ENCODE assay signal across 8 cellular contexts in genomic region chr19:58400916-58401824, GRCh38. TPM values are rescaled to one million over a fixed set of nuclear protein-coding genes. Genes with fewer than 3 reads are reported as not detected.
A peak's percentile ranks its signal among the peaks of the same experiment; 100 is the strongest.
DNase-seq lines count a peak whose midpoint lies in the region; ATAC-seq and TF ChIP-seq lines count a peak whose summit lies in the region.

No MANE protein-coding gene starts in this region.

- no peaks in the 10 kb centered on the region for H3K9me3 Mint-ChIP-seq in activated naive CD8-positive, alpha-beta T cell treated with anti-CD3 and anti-CD28 coated beads, Interleukin-2, amount 50 U/mL, for 24 hours

- peak overlapping the region; percentile 91 for H3K4me2 ChIP-seq in SU-DHL-6 (ENCODE audit: low read depth, low read length, poor library complexity, severe bottlenecking)
- peak overlapping the region; percentile 99 for H3K4me2 ChIP-seq in parathyroid adenoma (ENCODE audit: low read length)

- H3K27ac Mint-ChIP-seq in activated naive CD8-positive, alpha-beta T cell treated with anti-CD3 and anti-CD28 coated beads, Interleukin-2, amount 50 U/mL, for 24 hours = peak overlapping the region; percentile 92

- H3K27me3 ChIP-seq in SU-DHL-6 (ENCODE audit: low read length) = no peaks in the 10 kb centered on the region
- no peaks in the 10 kb centered on the region for H3K27me3 ChIP-seq in parathyroid adenoma (ENCODE audit: control insufficient read depth, insufficient read depth, low read length)
- peaks cover 21% of the 10 kb centered on the region for H3K27me3 ChIP-seq in transverse colon

- intact Hi-C loops in cardiac septum (cut with DNase I) (no loop called here), transverse colon (cut with DNase I; ENCODE audit: low total_unique reads) (loop anchor here (2.0 kb wide), 1 partner anchor 14 kb away; the partner anchor contains the start of gene RPS5)

- TF ChIP-seq CTCF in GM12873 (IDR thresholded peaks at IDR 0.05; ENCODE audit: insufficient read depth, low read depth, low read length, missing control alignments) (peak; percentile 9), SU-DHL-6 (IDR thresholded peaks at IDR 0.05; ENCODE audit: insufficient read depth, low read length, poor library complexity, severe bottlenecking) (no peak), parathyroid adenoma (IDR thresholded peaks at IDR 0.05) (peak; percentile 18), transverse colon (IDR thresholded peaks at IDR 0.05) (no peak)

- H3K9me3 ChIP-seq in SU-DHL-6 (ENCODE audit: insufficient read depth, low read length) (no peaks in the 10 kb centered on the region), parathyroid adenoma (ENCODE audit: control insufficient read depth, low read length) (no peaks in the 10 kb centered on the region), transverse colon (no peaks in the 10 kb centered on the region)

- H3K36me3 ChIP-seq in SU-DHL-6 (ENCODE audit: low read length) (no peaks in the 10 kb centered on the region), parathyroid adenoma (ENCODE audit: control insufficient read depth, insufficient read depth, low read length) (no peaks in the 10 kb centered on the region), transverse colon (no peaks in the 10 kb centered on the region)

- no peaks in the 10 kb centered on the region for H3K9me2 ChIP-seq in SU-DHL-6 (replicated peaks; ENCODE audit: insufficient read depth, low read length)

- H3K27ac ChIP-seq in SU-DHL-6 (ENCODE audit: low read depth, low read length) (no peak overlapping the region), parathyroid adenoma (peak overlapping the region; percentile 15), transverse colon (peak overlapping the region; percentile 82 to 92 (median 85))

- no peak for TF ChIP-seq EP300 in transverse colon (IDR thresholded peaks at IDR 0.05; ENCODE audit: low read depth)

- H3K79me2 ChIP-seq in SU-DHL-6 (ENCODE audit: insufficient read depth, low read length) (no peaks in the 10 kb centered on the region), parathyroid adenoma (no peaks in the 10 kb centered on the region)

- H3K4me1 ChIP-seq in parathyroid adenoma (no peaks in the 10 kb centered on the region), transverse colon (peaks cover 6 to 22% (median 18%) of the 10 kb centered on the region in 4 donors)

- peaks cover 5% of the 10 kb centered on the region; the same call in 1 of the 2 replicates for H3F3A ChIP-seq in SU-DHL-6 (ENCODE audit: insufficient read depth)

- peak overlapping the region; percentile 87 for H3K4me3 Mint-ChIP-seq in activated naive CD8-positive, alpha-beta T cell treated with anti-CD3 and anti-CD28 coated beads, Interleukin-2, amount 50 U/mL, for 24 hours

- H3K36me3 Mint-ChIP-seq in activated naive CD8-positive, alpha-beta T cell treated with anti-CD3 and anti-CD28 coated beads, Interleukin-2, amount 50 U/mL, for 24 hours (ENCODE audit: low read depth) = peaks cover 3% of the 10 kb centered on the region

- peak overlapping the region; percentile 87 for H2AFZ ChIP-seq in SU-DHL-6 (ENCODE audit: low read depth, low read length, severe bottlenecking)
- H2AFZ ChIP-seq in parathyroid adenoma = peak overlapping the region; percentile 77

- DNase-seq in NCI-H1417 (lab: John Stamatoyannopoulos, UW) (peak; percentile 99 to 100 (median 99)), cardiac septum (ENCODE audit: low spot score) (peak; percentile 98), transverse colon (peak; percentile 99)
- peak; percentile 99 for DNase-seq in activated naive CD8-positive, alpha-beta T cell treated with anti-CD3 and anti-CD28 coated beads, Interleukin-2, amount 50 U/mL, for 24 hours

- no peaks in the 10 kb centered on the region for H4K20me1 ChIP-seq in SU-DHL-6 (ENCODE audit: low read depth, low read length)

- peak; percentile 82 for TF ChIP-seq POLR2A in transverse colon (IDR thresholded peaks at IDR 0.05)

- in situ Hi-C loops in transverse colon (cut with MboI; ENCODE audit: low pct_ligation_motif_present in 1 of 4, low pct_unique_long_range_greater_than_20kb in 1 of 4, low sequenced_read_pairs in 3 of 4) = no loop called here

- H3K27me3 Mint-ChIP-seq in activated naive CD8-positive, alpha-beta T cell treated with anti-CD3 and anti-CD28 coated beads, Interleukin-2, amount 50 U/mL, for 24 hours = peaks cover 9% of the 10 kb centered on the region

- 3% methylated on average over 76 of the region's 79 CpGs; no CpG with 5 or more reads in 1 of the 2 donors for WGBS in transverse colon (ENCODE audit: low coverage in 1 of 2), 2 donors

- H3K4me3 ChIP-seq in SU-DHL-6 (ENCODE audit: insufficient read depth, low read length, poor library complexity, severe bottlenecking) (peak overlapping the region; percentile 58), parathyroid adenoma (ENCODE audit: low read depth, low read length) (peak overlapping the region; percentile 83), transverse colon (peak overlapping the region; percentile 32 to 94 (median 68))

- H3K4me1 Mint-ChIP-seq in activated naive CD8-positive, alpha-beta T cell treated with anti-CD3 and anti-CD28 coated beads, Interleukin-2, amount 50 U/mL, for 24 hours = peaks cover 21% of the 10 kb centered on the region

- H3K9ac ChIP-seq in SU-DHL-6 (ENCODE audit: low read length) = peak overlapping the region; percentile 53
- H3K9ac ChIP-seq in parathyroid adenoma = no peak overlapping the region

- ATAC-seq in HG02678 (IDR thresholded peaks at IDR 0.05; ENCODE audit: unreplicated experiment) = peak; percentile 98
- peak; percentile 97 for ATAC-seq in activated naive CD8-positive, alpha-beta T cell treated with anti-CD3 and anti-CD28 coated beads, Interleukin-2, amount 50 U/mL, for 24 hours

RNA-seq across cellular contexts. Expression of gene RNF225, which starts 5.7 kb away (rescaled TPM):
- total RNA-seq in cardiac septum (not detected), transverse colon (not detected)

RNA-seq across cellular contexts. Expression of gene ZNF584, which starts 7.3 kb away (rescaled TPM):
- total RNA-seq in cardiac septum (19.8 TPM), transverse colon (1 to 10 TPM; 3.4 to 8.3 (median 7.3) TPM)

RNA-seq across cellular contexts. Expression of gene RPS5, which starts 14.1 kb away (rescaled TPM):
- 394 TPM for total RNA-seq in cardiac septum
- 1,000 to 10,000 TPM in 1 of 4 donors, 100 to 1,000 TPM in 3; 513 to 1,129 (median 743) TPM for total RNA-seq in transverse colon

RNA-seq across cellular contexts. Expression of gene ZNF837, which starts 20.3 kb away (rescaled TPM):
- total RNA-seq in cardiac septum (0.54 TPM), transverse colon (10 to 100 TPM in 1 of 4 donors, 1 to 10 TPM in 3; 3.7 to 10.7 (median 6.1) TPM)

RNA-seq across cellular contexts. Expression of gene ZNF497, which starts 38.6 kb away (rescaled TPM):
- 0.40 TPM for total RNA-seq in cardiac septum
- 10 to 100 TPM in 1 of 4 donors, 1 to 10 TPM in 3; 1.3 to 19.3 (median 4.2) TPM for total RNA-seq in transverse colon

Comparison
In these comparisons a context has a peak if more than half of its experiments do, and no peak if none do; other contexts are left out.
1. CTCF ChIP-seq: peak in GM12873 (single experiment) and parathyroid adenoma (single experiment); none in SU-DHL-6 (single experiment) and transverse colon (0 of 5).
2. Peak in every context shown above with its lines, with median percentiles within 50 percentile points of each other: DNase-seq and H3K4me3 ChIP-seq.